ENCODE assay signal across 21 cellular contexts in genomic region chr1:211973541-211973940, GRCh38.
"Had no signal": no experiment of that assay in that cellular context is flagged by ENCODE, and none has a peak within 500 bp of the region (broad histone marks: within the 10 kb centered on the region; RNA-seq: fewer than 3 reads in every experiment).

No MANE protein-coding gene starts in this region.

- FAIRE-seq: HTR-8/SVneo, K562 had no signal

- H3K4me2 ChIP-seq: KMS-11 had no signal

- H3K27ac ChIP-seq: HL-60, KMS-11, RWPE1 had no signal

- H3K4me3 Mint-ChIP-seq: IgD-negative memory B cell had no signal

- H3K4me3 ChIP-seq: K562 had no signal

- H3K9me3 Mint-ChIP-seq: IgD-negative memory B cell had no signal

- H3K9ac ChIP-seq: KMS-11 had no signal

- H3K27me3 Mint-ChIP-seq: IgD-negative memory B cell had no signal

- DNase-seq: Kasumi-1, MV-4-11, NCI-H1048, NCI-H1105, NCI-H1417, NCI-H1436 treated with DMSO at 0.1 percent for 48 hours, NCI-H1694, NCI-H187 treated with DMSO at 0.1 percent for 48 hours, NCI-H2029 treated with DMSO at 0.1 percent for 48 hours, NCI-H2227 treated with DMSO at 0.1 percent for 48 hours, NCI-H524, NCI-H69, NCI-H774, PC-3, SHP77 had no signal

- H3K27ac Mint-ChIP-seq: IgD-negative memory B cell had no signal
